Comparison of ENCODE assay signal across 24 cellular contexts in the genomic region with DNA sequence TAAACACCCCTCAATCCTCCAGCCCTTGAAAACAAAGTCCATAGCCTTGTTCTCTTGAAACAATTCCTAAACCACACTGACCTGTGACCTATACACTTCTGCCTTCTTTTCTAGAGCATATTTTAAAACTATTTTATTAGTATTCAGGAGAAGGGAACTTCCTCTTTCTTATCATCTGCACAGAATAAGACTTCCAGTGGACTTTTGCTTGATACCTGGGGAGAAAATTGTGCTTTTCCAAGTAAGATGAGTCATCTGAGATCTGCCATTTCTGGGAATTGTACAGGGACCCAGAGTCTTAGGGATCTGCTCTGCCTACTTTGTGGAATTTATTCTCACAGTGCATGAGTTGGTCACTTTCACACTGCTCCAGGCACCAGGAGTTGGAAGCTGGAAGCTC. TPM values are rescaled to one million over a fixed set of nuclear protein-coding genes. Genes with fewer than 3 reads are reported as not detected.
DNase-seq lines count a peak whose midpoint lies in the region; ATAC-seq, FAIRE-seq and TF ChIP-seq lines count a peak whose summit lies in the region.
"Had no signal": no experiment of that assay in that cellular context is flagged by ENCODE, and none has a peak within 500 bp of the region (broad histone marks: within the 10 kb centered on the region; RNA-seq: fewer than 3 reads in every experiment).

No MANE protein-coding gene starts in this region.

- H3K4me1 ChIP-seq in adipocyte (ENCODE audit: control insufficient read depth, insufficient read depth, low read length) (peaks cover 17% of the 10 kb centered on the region), left lung (peaks cover 3 to 48% of the 10 kb centered on the region in 2 donors), GM23338 (ENCODE audit: insufficient read depth) (no peaks in the 10 kb centered on the region; the same call in 1 of the 2 replicates)
- H3K4me1 ChIP-seq: pancreas had no signal

- peaks cover 9% of the 10 kb centered on the region for H3K27me3 Mint-ChIP-seq in GM23338 (ENCODE audit: insufficient read depth, low read depth, poor library complexity)

- DNase-seq in GM12891 (ENCODE audit: insufficient read length, low spot score) (no peak), NB4 (ENCODE audit: low read depth) (peak; percentile 60), adipocyte (ENCODE audit: low read depth) (no peak), left lung (no peak), NCI-H1694 (lab: John Stamatoyannopoulos, UW) (no peak), GM23338 (ENCODE audit: low spot score) (no peak)
- DNase-seq: activated CD4-positive, alpha-beta memory T cell treated with anti-CD3 and anti-CD28 coated beads for 36 hours; activated naive CD4-positive, alpha-beta T cell; activated T-cell treated with anti-CD3 and anti-CD28 coated beads for 4 hours; aorta; COR-L47; effector memory CD8-positive, alpha-beta T cell; NCI-H2081; NK-92 treated with Interleukin-12 subunit alpha and Interleukin-12 subunit beta, amount 100 ng/mL, for 24 hours; pancreas had no signal

- H3K9me2 ChIP-seq in GM23338 (ENCODE audit: insufficient read depth) = no peaks in the 10 kb centered on the region

- peaks cover 11% of the 10 kb centered on the region; the same call in 2 of the 3 replicates for H3K4me1 Mint-ChIP-seq in GM23338

- no peaks in the 10 kb centered on the region for H3K79me2 ChIP-seq in GM23338 (replicated peaks; ENCODE audit: insufficient read depth)

- TF ChIP-seq POLR2A in GM12891 (IDR thresholded peaks at IDR 0.05; ENCODE audit: low read depth, low read length) (no peak), NB4 (IDR thresholded peaks at IDR 0.05; ENCODE audit: extremely low read depth, insufficient read length) (no peak)

- TF ChIP-seq CTCF in NB4 (IDR thresholded peaks at IDR 0.05; ENCODE audit: low read depth, low read length) (no peak), left lung (IDR thresholded peaks at IDR 0.05) (no peak), GM23338 (conservative IDR thresholded peaks at IDR 0.05; ENCODE audit: low read depth in 2 of 2) (no peak)

- no peak overlapping the region for H3K27ac Mint-ChIP-seq in GM23338
- H3K27ac Mint-ChIP-seq: activated CD4-positive, alpha-beta memory T cell treated with anti-CD3 and anti-CD28 coated beads for 36 hours; stimulated activated naive CD8-positive, alpha-beta T cell treated with anti-CD3 and anti-CD28 coated beads, Interleukin-15, Interleukin-2, amounts not matched to agents 100 ng/mL and 50 ng/mL, for 24 hours; T-helper 1 cell treated with Interleukin-12 subunit alpha and Interleukin-12 subunit beta and Interleukin-4 antibody, amounts not matched to agents 30 μg/mL and 1 μg/mL, for 36 hours; type B pancreatic cell; WTC11 had no signal

- H3K9me3 ChIP-seq in adipocyte (ENCODE audit: control insufficient read depth, low read length) (no peaks in the 10 kb centered on the region), left lung (no peaks in the 10 kb centered on the region)
- H3K9me3 ChIP-seq: pancreas had no signal

- H3K9ac ChIP-seq in adipocyte (ENCODE audit: low read length) = no peak overlapping the region

- H3K4me3 ChIP-seq in NB4 (ENCODE audit: low read depth, low read length) (no peak overlapping the region), adipocyte (ENCODE audit: low read length) (peak overlapping the region; percentile 24), left lung (no peak overlapping the region), GM23338 (no peak overlapping the region)
- H3K4me3 ChIP-seq: lung, pancreas had no signal

- no peak overlapping the region for H3K4me3 Mint-ChIP-seq in GM23338
- H3K4me3 Mint-ChIP-seq: activated CD4-positive, alpha-beta memory T cell treated with anti-CD3 and anti-CD28 coated beads for 36 hours; effector memory CD8-positive, alpha-beta T cell; stimulated activated naive CD8-positive, alpha-beta T cell treated with anti-CD3 and anti-CD28 coated beads, Interleukin-15, Interleukin-2, amounts not matched to agents 100 ng/mL and 50 ng/mL, for 24 hours; T-helper 1 cell treated with Interleukin-12 subunit alpha and Interleukin-12 subunit beta and Interleukin-4 antibody, amounts not matched to agents 30 μg/mL and 1 μg/mL, for 36 hours; type B pancreatic cell; WTC11 had no signal

- no peaks in the 10 kb centered on the region for H3K27me3 ChIP-seq in adipocyte (replicated peaks; ENCODE audit: control insufficient read depth, insufficient read depth, low read length)
- no peaks in the 10 kb centered on the region for H3K27me3 ChIP-seq in left lung
- H3K27me3 ChIP-seq in GM23338 (ENCODE audit: insufficient read depth) = peaks cover 20% of the 10 kb centered on the region; the same call in 1 of the 2 replicates
- H3K27me3 ChIP-seq: pancreas had no signal

- H3K27ac ChIP-seq in left lung = peak overlapping the region in 1 of 2 donors; percentile 67
- no peak overlapping the region for H3K27ac ChIP-seq in GM23338 (ENCODE audit: low read depth)
- H3K27ac ChIP-seq: pancreas had no signal

- peak; percentile 39 for ATAC-seq in left lung
- ATAC-seq in HG03342 (IDR thresholded peaks at IDR 0.05; ENCODE audit: unreplicated experiment) = no peak
- no peak for ATAC-seq in HG03469 (IDR thresholded peaks at IDR 0.05; ENCODE audit: unreplicated experiment)
- no peak for ATAC-seq in GM23338
- ATAC-seq: effector memory CD8-positive, alpha-beta T cell; Right ventricle myocardium inferior; WTC11 had no signal

- no peak overlapping the region for H3K4me2 ChIP-seq in GM23338

- H4K20me1 ChIP-seq in GM23338 (replicated peaks; ENCODE audit: insufficient read depth) = no peaks in the 10 kb centered on the region; the same call in 1 of the 2 replicates

- H3F3A ChIP-seq in GM23338 (replicated peaks; ENCODE audit: low read depth) = no peaks in the 10 kb centered on the region

- H3K9me3 Mint-ChIP-seq in GM23338 = no peaks in the 10 kb centered on the region
- H3K9me3 Mint-ChIP-seq: activated CD4-positive, alpha-beta memory T cell treated with anti-CD3 and anti-CD28 coated beads for 36 hours; effector memory CD8-positive, alpha-beta T cell; stimulated activated naive CD8-positive, alpha-beta T cell treated with anti-CD3 and anti-CD28 coated beads, Interleukin-15, Interleukin-2, amounts not matched to agents 100 ng/mL and 50 ng/mL, for 24 hours; T-helper 1 cell treated with Interleukin-12 subunit alpha and Interleukin-12 subunit beta and Interleukin-4 antibody, amounts not matched to agents 30 μg/mL and 1 μg/mL, for 36 hours; type B pancreatic cell; WTC11 had no signal

- H2AFZ ChIP-seq in GM23338 = no peak overlapping the region

- intact Hi-C loops in left lung (cut with DNase I) = no loop called here

- FAIRE-seq in GM12891 (lab: Jason Lieb, UNC) = no peak
- FAIRE-seq: GM18507, pancreas had no signal

- H3K36me3 ChIP-seq in adipocyte (ENCODE audit: control insufficient read depth, insufficient read depth, low read length, severe bottlenecking) (no peaks in the 10 kb centered on the region), left lung (no peaks in the 10 kb centered on the region), GM23338 (ENCODE audit: insufficient read depth) (no peaks in the 10 kb centered on the region)
- H3K36me3 ChIP-seq: pancreas had no signal

- no peaks in the 10 kb centered on the region for H3K36me3 Mint-ChIP-seq in GM23338 (ENCODE audit: low read depth)
- H3K36me3 Mint-ChIP-seq: activated CD4-positive, alpha-beta memory T cell treated with anti-CD3 and anti-CD28 coated beads for 36 hours; WTC11 had no signal

TF ChIP-seq in GM12891, 5 proteins besides CTCF, POLR2A, EP300 and RAD21:
- no peak for TF ChIP-seq POU2F2 (IDR thresholded peaks at IDR 0.05; ENCODE audit: low read depth, low read length)
- TF ChIP-seq SPI1 (IDR thresholded peaks at IDR 0.05; ENCODE audit: low read depth, low read length) = peak; percentile 31; the same call in 1 of the 2 replicates
- no peak for TF ChIP-seq TAF1 (IDR thresholded peaks at IDR 0.05; ENCODE audit: low read depth, low read length)
- TF ChIP-seq PAX5 (IDR thresholded peaks at IDR 0.05; ENCODE audit: insufficient read depth, low read length, severe bottlenecking) = no peak

TF ChIP-seq in GM23338, 12 proteins besides CTCF, POLR2A, EP300 and RAD21 (continues in another document):
- TF ChIP-seq JUNB (IDR thresholded peaks at IDR 0.05; ENCODE audit: unreplicated experiment) (no peak), ZNF331 (CRISPR knock-in tag; IDR thresholded peaks at IDR 0.05; ENCODE audit: low read depth) (no peak), STAT1 (IDR thresholded peaks at IDR 0.05; ENCODE audit: unreplicated experiment) (no peak), CREB1 (CRISPR knock-in tag; IDR thresholded peaks at IDR 0.05; ENCODE audit: low read depth) (no peak)
- TF ChIP-seq, protein P1, sequence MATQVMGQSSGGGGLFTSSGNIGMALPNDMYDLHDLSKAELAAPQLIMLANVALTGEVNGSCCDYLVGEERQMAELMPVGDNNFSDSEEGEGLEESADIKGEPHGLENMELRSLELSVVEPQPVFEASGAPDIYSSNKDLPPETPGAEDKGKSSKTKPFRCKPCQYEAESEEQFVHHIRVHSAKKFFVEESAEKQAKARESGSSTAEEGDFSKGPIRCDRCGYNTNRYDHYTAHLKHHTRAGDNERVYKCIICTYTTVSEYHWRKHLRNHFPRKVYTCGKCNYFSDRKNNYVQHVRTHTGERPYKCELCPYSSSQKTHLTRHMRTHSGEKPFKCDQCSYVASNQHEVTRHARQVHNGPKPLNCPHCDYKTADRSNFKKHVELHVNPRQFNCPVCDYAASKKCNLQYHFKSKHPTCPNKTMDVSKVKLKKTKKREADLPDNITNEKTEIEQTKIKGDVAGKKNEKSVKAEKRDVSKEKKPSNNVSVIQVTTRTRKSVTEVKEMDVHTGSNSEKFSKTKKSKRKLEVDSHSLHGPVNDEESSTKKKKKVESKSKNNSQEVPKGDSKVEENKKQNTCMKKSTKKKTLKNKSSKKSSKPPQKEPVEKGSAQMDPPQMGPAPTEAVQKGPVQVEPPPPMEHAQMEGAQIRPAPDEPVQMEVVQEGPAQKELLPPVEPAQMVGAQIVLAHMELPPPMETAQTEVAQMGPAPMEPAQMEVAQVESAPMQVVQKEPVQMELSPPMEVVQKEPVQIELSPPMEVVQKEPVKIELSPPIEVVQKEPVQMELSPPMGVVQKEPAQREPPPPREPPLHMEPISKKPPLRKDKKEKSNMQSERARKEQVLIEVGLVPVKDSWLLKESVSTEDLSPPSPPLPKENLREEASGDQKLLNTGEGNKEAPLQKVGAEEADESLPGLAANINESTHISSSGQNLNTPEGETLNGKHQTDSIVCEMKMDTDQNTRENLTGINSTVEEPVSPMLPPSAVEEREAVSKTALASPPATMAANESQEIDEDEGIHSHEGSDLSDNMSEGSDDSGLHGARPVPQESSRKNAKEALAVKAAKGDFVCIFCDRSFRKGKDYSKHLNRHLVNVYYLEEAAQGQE (IDR thresholded peaks at IDR 0.05; ENCODE audit: unreplicated experiment) = no peak

RNA-seq across cellular contexts. Expression of a gene that starts 10.5 kb away (rescaled TPM):
- polyA plus RNA-seq in GM12891 (2012; ENCODE audit: low read depth, missing spikeins) = 6.7 TPM
- 1 to 10 TPM; 3.3 to 4.5 TPM for total RNA-seq in left lung
- total RNA-seq in GM23338 (2014; rRNA removed; shearing (Covaris generic)) = 1.0 and 2.7 TPM in 2 replicates
- polyA plus RNA-seq in GM23338 (2016; fragmentation: Nextera tagmentation; extraction: Ambion mirVana) = 0.87 and 1.4 TPM in 2 replicates
- total RNA-seq: activated CD4-positive, alpha-beta memory T cell treated with anti-CD3 and anti-CD28 coated beads for 36 hours had no signal

RNA-seq across cellular contexts. Expression of a gene that starts 24.1 kb away (rescaled TPM):
- polyA plus RNA-seq in GM12891 (2012; ENCODE audit: low read depth, missing spikeins) = 5.0 TPM
- total RNA-seq in left lung = 10 to 100 TPM; 11.5 to 15.5 TPM
- 9.1 and 9.4 TPM in 2 replicates for total RNA-seq in GM23338 (2014; rRNA removed; shearing (Covaris generic))
- 0.40 and 0.74 TPM in 2 replicates for polyA plus RNA-seq in GM23338 (2016; fragmentation: Nextera tagmentation; extraction: Ambion mirVana)
